Comparison of ENCODE assay signal across 1 cellular context in genomic region chr1:89888480-89889335, GRCh38.
TF ChIP-seq lines count a peak whose summit lies in the region.

No MANE protein-coding gene starts in this region.

TF ChIP-seq in WTC11, 78 proteins besides CTCF, POLR2A, EP300 and RAD21 (continued from another document):
- TF ChIP-seq CDX4 (CRISPR knock-in tag; IDR thresholded peaks at IDR 0.05; ENCODE audit: borderline replicate concordance) (no peak), NR2C2 (CRISPR knock-in tag; IDR thresholded peaks at IDR 0.05) (no peak), RORB (CRISPR knock-in tag; IDR thresholded peaks at IDR 0.05) (no peak), GTF2I (CRISPR knock-in tag; conservative IDR thresholded peaks at IDR 0.05) (no peak), ZNF671 (CRISPR knock-in tag; IDR thresholded peaks at IDR 0.05) (no peak), ZNF138 (CRISPR knock-in tag; conservative IDR thresholded peaks at IDR 0.05) (no peak), E2F5 (CRISPR knock-in tag; IDR thresholded peaks at IDR 0.05) (no peak), ETV6 (CRISPR knock-in tag; IDR thresholded peaks at IDR 0.05) (no peak), EMX1 (CRISPR knock-in tag; IDR thresholded peaks at IDR 0.05) (no peak)
